ENCODE assay signal across 8 cellular contexts in the genomic region with DNA sequence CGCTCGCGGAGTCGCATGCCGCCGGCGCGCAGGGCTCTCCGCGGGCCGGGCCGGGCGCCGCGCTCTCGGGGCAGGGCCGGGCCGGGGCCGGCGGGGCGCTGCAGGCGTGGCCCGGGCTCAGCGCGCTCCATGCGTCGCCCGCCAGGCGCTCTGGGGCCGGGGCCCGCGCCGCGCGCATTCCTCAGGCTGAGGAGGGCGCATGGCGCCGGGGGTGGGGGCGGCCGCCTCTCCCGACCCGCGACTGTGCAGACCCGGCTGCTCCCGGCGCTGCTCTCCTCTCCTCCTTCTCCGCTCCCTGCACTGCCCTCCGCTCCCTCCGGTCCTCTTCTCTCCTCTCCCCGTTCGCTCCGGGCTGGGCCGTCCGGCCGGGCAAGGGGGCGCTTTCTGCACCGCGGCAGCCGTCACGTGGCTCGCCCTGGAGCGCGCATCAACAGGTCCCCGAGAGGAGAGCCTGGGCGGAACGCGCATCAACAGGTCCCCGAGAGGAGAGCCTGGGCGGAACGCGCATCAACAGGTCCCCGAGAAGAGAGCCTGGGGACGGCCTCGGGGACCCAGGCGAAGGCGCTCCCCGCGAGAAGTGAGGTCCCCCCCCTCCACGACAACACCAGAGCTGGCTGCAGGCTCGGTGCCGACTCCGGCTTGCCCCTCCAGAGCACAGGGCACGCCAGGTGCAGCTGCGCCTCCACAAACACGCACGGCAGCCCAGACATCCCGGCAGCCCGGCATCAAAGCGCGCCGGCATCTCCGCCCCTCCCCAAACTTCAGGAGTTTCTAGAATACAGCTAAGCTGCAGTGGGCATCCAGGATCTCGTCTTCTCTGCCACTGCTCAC. TPM values are rescaled to one million over a fixed set of nuclear protein-coding genes. Genes with fewer than 3 reads are reported as not detected.
DNase-seq lines count a peak whose midpoint lies in the region; ATAC-seq and TF ChIP-seq lines count a peak whose summit lies in the region.

No MANE protein-coding gene starts in this region.

- peaks cover 32% of the 10 kb centered on the region for H3K4me1 ChIP-seq in neuron (ENCODE audit: insufficient read depth, low read length)

- DNase-seq in D341Med (ENCODE audit: low spot score) (peak; percentile 78), amygdala (lab: John Stamatoyannopoulos, UW) (no peak)
- DNase-seq in stimulated activated naive CD4-positive, alpha-beta T cell (lab: John Stamatoyannopoulos, UW), result no peak

- H3K36me3 ChIP-seq in neuron (ENCODE audit: insufficient read depth, low read length), result no peaks in the 10 kb centered on the region

- no peaks in the 10 kb centered on the region for H3K27me3 ChIP-seq in neuron (ENCODE audit: insufficient read depth, low read length)

- H3K4me3 ChIP-seq in WI38 (ENCODE audit: low read depth, low read length) (peak overlapping the region; percentile 56), neuron (ENCODE audit: low read length) (peak overlapping the region; percentile 71)

- peaks cover 3% of the 10 kb centered on the region for H3K9me3 ChIP-seq in neuron (ENCODE audit: low read length)

- ATAC-seq in esophagus mucosa (peak; percentile 78), GM18519 (IDR thresholded peaks at IDR 0.05; ENCODE audit: low FRiP score, unreplicated experiment) (no peak), HG03439 (IDR thresholded peaks at IDR 0.05; ENCODE audit: unreplicated experiment) (no peak)

- peak overlapping the region; percentile 75 for H2AFZ ChIP-seq in neuron (ENCODE audit: low read depth, low read length)

- TF ChIP-seq CTCF in WI38 (IDR thresholded peaks at IDR 0.05; ENCODE audit: low read depth, low read length), result no peak

RNA-seq across cellular contexts. Expression of a gene that starts 12.9 kb away (rescaled TPM):
- 13.8 TPM for total RNA-seq in esophagus mucosa

RNA-seq across cellular contexts. Expression of a gene that starts 55.3 kb away (rescaled TPM):
- 35.3 TPM for total RNA-seq in esophagus mucosa
